ENCODE assay signal across 13 cellular contexts in genomic region chr3:141920701-141921100, GRCh38. TPM values are rescaled to one million over a fixed set of nuclear protein-coding genes. Genes with fewer than 3 reads are reported as not detected.
DNase-seq lines count a peak whose midpoint lies in the region; TF ChIP-seq lines count a peak whose summit lies in the region.
"Had no signal": no experiment of that assay in that cellular context is flagged by ENCODE, and none has a peak within 500 bp of the region (broad histone marks: within the 10 kb centered on the region; RNA-seq: fewer than 3 reads in every experiment).

No MANE protein-coding gene starts in this region.

- no peaks in the 10 kb centered on the region for H3K9me3 Mint-ChIP-seq in activated CD4-positive, alpha-beta memory T cell treated with anti-CD3 and anti-CD28 coated beads for 36 hours
- peaks cover 8% of the 10 kb centered on the region for H3K9me3 Mint-ChIP-seq in glutamatergic neuron (ENCODE audit: unreplicated experiment)
- H3K9me3 Mint-ChIP-seq: CD8-positive, alpha-beta memory T cell had no signal

- no peak overlapping the region for H3K27ac Mint-ChIP-seq in activated CD4-positive, alpha-beta memory T cell treated with anti-CD3 and anti-CD28 coated beads for 36 hours
- H3K27ac Mint-ChIP-seq in glutamatergic neuron (ENCODE audit: unreplicated experiment): peak overlapping the region; percentile 98

- H3K4me1 ChIP-seq in A673 (ENCODE audit: insufficient read depth, low read length, poor library complexity, severe bottlenecking): peaks cover 9% of the 10 kb centered on the region

- no peaks in the 10 kb centered on the region for H3K27me3 ChIP-seq in A673 (replicated peaks; ENCODE audit: insufficient read depth, low read depth, low read length, poor library complexity)

- H3K27ac ChIP-seq in A673 (ENCODE audit: low read depth, low read length, poor library complexity, severe bottlenecking): no peak overlapping the region

- no peaks in the 10 kb centered on the region for H3K27me3 Mint-ChIP-seq in activated CD4-positive, alpha-beta memory T cell treated with anti-CD3 and anti-CD28 coated beads for 36 hours
- H3K27me3 Mint-ChIP-seq in glutamatergic neuron (ENCODE audit: unreplicated experiment): peaks cover 4% of the 10 kb centered on the region
- H3K27me3 Mint-ChIP-seq: CD8-positive, alpha-beta memory T cell had no signal

- no peak overlapping the region for H3K4me3 ChIP-seq in A673 (ENCODE audit: low read depth, low read length, poor library complexity, severe bottlenecking)

- peaks cover 44% of the 10 kb centered on the region for H3K36me3 Mint-ChIP-seq in activated CD4-positive, alpha-beta memory T cell treated with anti-CD3 and anti-CD28 coated beads for 36 hours
- H3K36me3 Mint-ChIP-seq in glutamatergic neuron (ENCODE audit: unreplicated experiment): peaks cover 4% of the 10 kb centered on the region

- DNase-seq in GM20000 (ENCODE audit: low spot score) (no peak), NCI-H2171 (lab: John Stamatoyannopoulos, UW) (peak; percentile 44), glutamatergic neuron (peak; percentile 61), A673 (ENCODE audit: low spot score) (no peak), A172 (ENCODE audit: low spot score) (no peak), glomerular visceral epithelial cell (ENCODE audit: extremely low spot score) (no peak)
- DNase-seq in activated CD4-positive, alpha-beta memory T cell treated with anti-CD3 and anti-CD28 coated beads for 36 hours: peak; percentile 21
- DNase-seq: CD8-positive, alpha-beta memory T cell; KBM-7; NCI-H1048; NCI-H187 treated with DMSO at 0.1 percent for 48 hours; NCI-H524 treated with DMSO at 0.1 percent for 48 hours; SK-N-SH had no signal

- TF ChIP-seq CTCF in GM20000 (IDR thresholded peaks at IDR 0.05; ENCODE audit: extremely low read depth, missing control alignments) (peak; percentile 6), glutamatergic neuron (IDR thresholded peaks at IDR 0.05; ENCODE audit: partially characterized antibody, unreplicated experiment) (no peak), A673 (conservative IDR thresholded peaks at IDR 0.05; ENCODE audit: low read depth, low read length) (no peak)

- intact Hi-C loops in activated CD4-positive, alpha-beta memory T cell treated with anti-CD3 and anti-CD28 coated beads for 36 hours (cut with micrococcal nuclease): no loop called here
- intact Hi-C loops in A673 (cut with micrococcal nuclease; ENCODE audit: unreplicated experiment): no loop called here

- no TSS peak for BruUV-seq in A673 (replicated peaks; lab: Mats Ljungman, UMichigan)

- H3K4me3 Mint-ChIP-seq in activated CD4-positive, alpha-beta memory T cell treated with anti-CD3 and anti-CD28 coated beads for 36 hours: no peak overlapping the region
- H3K4me3 Mint-ChIP-seq in glutamatergic neuron (ENCODE audit: unreplicated experiment): peak overlapping the region; percentile 69
- H3K4me3 Mint-ChIP-seq: CD8-positive, alpha-beta memory T cell had no signal

- H3K4me1 Mint-ChIP-seq in activated CD4-positive, alpha-beta memory T cell treated with anti-CD3 and anti-CD28 coated beads for 36 hours (ENCODE audit: low read depth): peaks cover 8% of the 10 kb centered on the region
- H3K4me1 Mint-ChIP-seq in glutamatergic neuron (ENCODE audit: low read depth, unreplicated experiment): peaks cover 14% of the 10 kb centered on the region
- H3K4me1 Mint-ChIP-seq: CD8-positive, alpha-beta memory T cell had no signal

- no peaks in the 10 kb centered on the region for H3K9me3 ChIP-seq in A673 (ENCODE audit: low read depth, low read length, poor library complexity, severe bottlenecking)
- H3K9me3 ChIP-seq: SK-N-SH had no signal

- peaks cover 15% of the 10 kb centered on the region for H3K36me3 ChIP-seq in A673 (ENCODE audit: insufficient read depth, low read length, poor library complexity, severe bottlenecking)

- POLR2A ChIA-PET in activated CD4-positive, alpha-beta memory T cell treated with anti-CD3 and anti-CD28 coated beads for 36 hours (lab: Charles Lee): no interaction called here
- POLR2A ChIA-PET in A673 (lab: Charles Lee; ENCODE audit: low non-redundant PET): no interaction called here

- CTCF ChIA-PET in activated CD4-positive, alpha-beta memory T cell treated with anti-CD3 and anti-CD28 coated beads for 36 hours (lab: Charles Lee): no interaction called here
- CTCF ChIA-PET in A673 (lab: Charles Lee): no interaction called here

RNA-seq across cellular contexts. Expression of gene ATP1B3, which starts 44.3 kb away (rescaled TPM):
- total RNA-seq in activated CD4-positive, alpha-beta memory T cell treated with anti-CD3 and anti-CD28 coated beads for 36 hours: 100 to 1,000 TPM; 143 to 145 TPM
- total RNA-seq in glutamatergic neuron (ENCODE audit: unreplicated experiment) (184 TPM), A673 (2021) (130 and 167 TPM in 2 replicates)
- total RNA-seq in A172 (2014; rRNA removed; shearing (Covaris generic)): 88.6 and 91.5 TPM in 2 replicates

Comparison
In these comparisons a context has a peak if more than half of its experiments do, and no peak if none do; other contexts are left out.
1. DNase-seq: peak in NCI-H2171 (single experiment), activated CD4-positive, alpha-beta memory T cell treated with anti-CD3 and anti-CD28 coated beads for 36 hours (single experiment) and glutamatergic neuron (single experiment); none in GM20000 (single experiment), A673 (single experiment), A172 (single experiment) and glomerular visceral epithelial cell (single experiment).